ENCODE assay signal across 8 cellular contexts in genomic region chr6:87154641-87155271, GRCh38. TPM values are rescaled to one million over a fixed set of nuclear protein-coding genes. Genes with fewer than 3 reads are reported as not detected.
A peak's percentile ranks its signal among the peaks of the same experiment; 100 is the strongest.
DNase-seq lines count a peak whose midpoint lies in the region; ATAC-seq, FAIRE-seq and TF ChIP-seq lines count a peak whose summit lies in the region.

No MANE protein-coding gene starts in this region.

- peak overlapping the region; percentile 98 for H2AFZ ChIP-seq in OCI-LY1 (ENCODE audit: low read length)

- H3K27me3 ChIP-seq in OCI-LY1 (ENCODE audit: insufficient read depth, low read length), result no peaks in the 10 kb centered on the region
- H3K27me3 ChIP-seq in psoas muscle (ENCODE audit: insufficient read depth in 3 of 3, low read length in 2 of 3), result no peaks in the 10 kb centered on the region

- FAIRE-seq in G401.6 (lab: Jason Lieb, UNC), result peak; percentile 42

- peak; percentile 59 for DNase-seq in HPDE6-E6E7 (ENCODE audit: extremely low spot score)
- no peak for DNase-seq in Right ventricle myocardium superior
- no peak for DNase-seq in psoas muscle
- no peak for DNase-seq in activated effector memory CD4-positive, alpha-beta T cell treated with anti-CD3 and anti-CD28 coated beads, Interleukin-2, amount 50 U/mL, for 16 hours

- peaks cover 5% of the 10 kb centered on the region; the same call in 1 of the 2 replicates for H4K20me1 ChIP-seq in OCI-LY1 (ENCODE audit: insufficient read depth, low read length)

- peak overlapping the region; percentile 98 for H3K4me2 ChIP-seq in OCI-LY1 (ENCODE audit: low read length)

- no peaks in the 10 kb centered on the region for H3F3A ChIP-seq in OCI-LY1 (ENCODE audit: insufficient read depth, low read length)

- no peaks in the 10 kb centered on the region for H3K27me3 Mint-ChIP-seq in activated naive CD4-positive, alpha-beta T cell treated with anti-CD3 and anti-CD28 coated beads, Interleukin-2, amount 50 U/mL, for 24 hours

- H3K4me1 ChIP-seq in OCI-LY1 (ENCODE audit: insufficient read depth, low read length, severe bottlenecking), result peaks cover 49% of the 10 kb centered on the region
- H3K4me1 ChIP-seq in psoas muscle, result peaks cover 40% of the 10 kb centered on the region

- H3K79me2 ChIP-seq in OCI-LY1 (ENCODE audit: insufficient read depth, low read length), result peaks cover 42% of the 10 kb centered on the region

- H3K9ac ChIP-seq in OCI-LY1 (ENCODE audit: low read length), result peak overlapping the region; percentile 94

- H3K9me3 Mint-ChIP-seq in activated naive CD4-positive, alpha-beta T cell treated with anti-CD3 and anti-CD28 coated beads, Interleukin-2, amount 50 U/mL, for 24 hours, result no peaks in the 10 kb centered on the region

- H3K4me3 ChIP-seq in OCI-LY1 (ENCODE audit: low read depth, low read length, poor library complexity, severe bottlenecking) (peak overlapping the region; percentile 75), psoas muscle (peak overlapping the region; percentile 99)

- ATAC-seq in GM21381 (IDR thresholded peaks at IDR 0.05; ENCODE audit: unreplicated experiment) (peak; percentile 61), Right ventricle myocardium superior (ENCODE audit: poor library complexity) (peak; percentile 58), psoas muscle (peak; percentile 62 to 71 (median 66))

- H3K27ac Mint-ChIP-seq in activated naive CD4-positive, alpha-beta T cell treated with anti-CD3 and anti-CD28 coated beads, Interleukin-2, amount 50 U/mL, for 24 hours, result peak overlapping the region; percentile 98

- peaks cover 12% of the 10 kb centered on the region for H3K36me3 Mint-ChIP-seq in activated naive CD4-positive, alpha-beta T cell treated with anti-CD3 and anti-CD28 coated beads, Interleukin-2, amount 50 U/mL, for 24 hours

- no peak; the same call in 1 of the 2 replicates for TF ChIP-seq CTCF in OCI-LY1 (IDR thresholded peaks at IDR 0.05; ENCODE audit: low read length)
- no peak for TF ChIP-seq CTCF in psoas muscle (IDR thresholded peaks at IDR 0.05)

- H3K4me1 Mint-ChIP-seq in activated naive CD4-positive, alpha-beta T cell treated with anti-CD3 and anti-CD28 coated beads, Interleukin-2, amount 50 U/mL, for 24 hours, result peaks cover 50% of the 10 kb centered on the region

- H3K9me3 ChIP-seq in OCI-LY1 (ENCODE audit: low read length), result no peaks in the 10 kb centered on the region
- no peaks in the 10 kb centered on the region for H3K9me3 ChIP-seq in psoas muscle

- H3K36me3 ChIP-seq in OCI-LY1 (ENCODE audit: insufficient read depth, low read length) (no peaks in the 10 kb centered on the region), psoas muscle (ENCODE audit: insufficient read depth in 1 of 2, low read depth in 1 of 2) (no peaks in the 10 kb centered on the region)

- intact Hi-C loops in Right ventricle myocardium superior (cut with DNase I) (loop anchor here (10.0 kb wide), 2 partner anchors 90 to 320 kb away; partner anchors contain the start of gene SLC35A1), psoas muscle (cut with DNase I) (loop anchor here (5.0 kb wide), 4 partner anchors 38 to 88 kb away; no protein-coding TSS in a partner anchor)

- H3K27ac ChIP-seq in OCI-LY1 (ENCODE audit: low read depth, low read length, poor library complexity, severe bottlenecking) (peak overlapping the region; percentile 90), psoas muscle (peak overlapping the region; percentile 97)

- no peaks in the 10 kb centered on the region for H3K9me2 ChIP-seq in OCI-LY1 (ENCODE audit: low read depth, low read length)

- 0 to 1% (median 0%) methylated on average over 19 of the region's 19 CpGs for WGBS in psoas muscle, 3 donors

- H3K4me3 Mint-ChIP-seq in activated naive CD4-positive, alpha-beta T cell treated with anti-CD3 and anti-CD28 coated beads, Interleukin-2, amount 50 U/mL, for 24 hours, result peak overlapping the region; percentile 91

RNA-seq across cellular contexts. Expression of gene ZNF292, which starts 0.6 kb away (rescaled TPM):
- total RNA-seq in Right ventricle myocardium superior (29.4 TPM), psoas muscle (10 to 100 TPM; 16.7 to 21.3 (median 17.1) TPM)
- 1 to 10 TPM; 1.9 to 6.8 (median 2.1) TPM for polyA plus RNA-seq in psoas muscle

RNA-seq across cellular contexts. Expression of gene CGA, which starts 59.9 kb away (rescaled TPM):
- total RNA-seq in Right ventricle myocardium superior (not detected), psoas muscle (under 1 TPM in 1 of 4 donors, not detected in 3; 0.52 TPM)
- polyA plus RNA-seq in psoas muscle, result 1 to 10 TPM in 1 of 3 donors, under 1 TPM in 2; 0.03 to 3.8 (median 0.18) TPM
